Comparison of ENCODE assay signal across 21 cellular contexts in genomic region chr10:48694371-48695030, GRCh38. TPM values are rescaled to one million over a fixed set of nuclear protein-coding genes. Genes with fewer than 3 reads are reported as not detected.
DNase-seq lines count a peak whose midpoint lies in the region; ATAC-seq and TF ChIP-seq lines count a peak whose summit lies in the region.
"Had no signal": no experiment of that assay in that cellular context is flagged by ENCODE, and none has a peak within 500 bp of the region (broad histone marks: within the 10 kb centered on the region; RNA-seq: fewer than 3 reads in every experiment).

No MANE protein-coding gene starts in this region.

- DNase-seq in activated B cell treated with CpG ODN at 0.5 μM for 24 hours (no peak), memory B cell (ENCODE audit: low spot score in 2 of 2) (no peak), esophagus squamous epithelium (lab: John Stamatoyannopoulos, UW) (no peak), immature natural killer cell (no peak)
- no peak for DNase-seq in stimulated activated naive B cell treated with anti-CD40 and anti-IgM and Interleukin-4, amounts not matched to agents 10 μg/mL and 1 μg/mL and 100 μg/mL, for 72 hours
- DNase-seq in activated CD4-positive, CD25-positive, alpha-beta regulatory T cell treated with anti-CD3 and anti-CD28 coated beads, Interleukin-2, amount 50 U/mL, for 72 hours: no peak
- DNase-seq: C1 segment of cervical spinal cord, DMS79 treated with DMSO at 0.1 percent for 48 hours, H7, IMR-90, Kasumi-1, MM.1S, NCI-H1092, NCI-H1436 treated with DMSO at 0.1 percent for 48 hours, NCI-H2029, NCI-H345, NCI-H524 treated with DMSO at 0.1 percent for 48 hours, PC-9 had no signal

- POLR2A ChIA-PET in activated B cell treated with CpG ODN at 0.5 μM for 24 hours (lab: Charles Lee): interaction anchor here (0.7 to 3.3 kb wide), 5 partner anchors 10 to 27 kb away, joined by 3 to 13 read pairs (median 6); partner anchors contain the start of gene WDFY4

- peak overlapping the region in 2 of 4 donors; percentile 40 to 82 for H3K4me3 Mint-ChIP-seq in IgD-negative memory B cell
- peak overlapping the region; percentile 41 for H3K4me3 Mint-ChIP-seq in activated B cell treated with CpG ODN at 0.5 μM for 24 hours
- peak overlapping the region; percentile 21 for H3K4me3 Mint-ChIP-seq in memory B cell
- peak overlapping the region; percentile 26 to 60 for H3K4me3 Mint-ChIP-seq in stimulated activated naive B cell treated with anti-CD40 and anti-IgM and Interleukin-4, amounts not matched to agents 10 μg/mL and 1 μg/mL and 100 μg/mL, for 72 hours
- H3K4me3 Mint-ChIP-seq in immature natural killer cell: no peak overlapping the region

- no peaks in the 10 kb centered on the region for H3K9me3 Mint-ChIP-seq in IgD-negative memory B cell
- no peaks in the 10 kb centered on the region for H3K9me3 Mint-ChIP-seq in activated B cell treated with CpG ODN at 0.5 μM for 24 hours
- no peaks in the 10 kb centered on the region for H3K9me3 Mint-ChIP-seq in memory B cell
- no peaks in the 10 kb centered on the region for H3K9me3 Mint-ChIP-seq in stimulated activated naive B cell treated with anti-CD40 and anti-IgM and Interleukin-4, amounts not matched to agents 10 μg/mL and 1 μg/mL and 100 μg/mL, for 72 hours
- H3K9me3 Mint-ChIP-seq in immature natural killer cell: no peaks in the 10 kb centered on the region

- H3K27me3 Mint-ChIP-seq in IgD-negative memory B cell (no peaks in the 10 kb centered on the region), activated B cell treated with CpG ODN at 0.5 μM for 24 hours (no peaks in the 10 kb centered on the region), memory B cell (no peaks in the 10 kb centered on the region), immature natural killer cell (ENCODE audit: low read depth in 3 of 3) (peaks cover 0 to 3% (median 1%) of the 10 kb centered on the region in 3 donors)
- no peaks in the 10 kb centered on the region for H3K27me3 Mint-ChIP-seq in stimulated activated naive B cell treated with anti-CD40 and anti-IgM and Interleukin-4, amounts not matched to agents 10 μg/mL and 1 μg/mL and 100 μg/mL, for 72 hours

- CTCF ChIA-PET in activated B cell treated with CpG ODN at 0.5 μM for 24 hours (lab: Charles Lee): interaction anchor here (2.0 to 2.5 kb wide), 2 partner anchors 10 to 36 kb away, joined by 6 to 10 read pairs; partner anchors contain the start of gene WDFY4

- no peak overlapping the region for H3K27ac ChIP-seq in esophagus squamous epithelium
- H3K27ac ChIP-seq: HL-60, PC-9, RWPE1 had no signal

- H3K27ac Mint-ChIP-seq in IgD-negative memory B cell (peak overlapping the region; percentile 19 to 94 (median 88)), activated B cell treated with CpG ODN at 0.5 μM for 24 hours (peak overlapping the region; percentile 68), memory B cell (peak overlapping the region; percentile 93), immature natural killer cell (no peak overlapping the region)
- H3K27ac Mint-ChIP-seq in stimulated activated naive B cell treated with anti-CD40 and anti-IgM and Interleukin-4, amounts not matched to agents 10 μg/mL and 1 μg/mL and 100 μg/mL, for 72 hours: peak overlapping the region; percentile 85

- H3K36me3 Mint-ChIP-seq in IgD-negative memory B cell: peaks cover 11% of the 10 kb centered on the region
- H3K36me3 Mint-ChIP-seq in activated B cell treated with CpG ODN at 0.5 μM for 24 hours (ENCODE audit: low read depth): peaks cover 87% of the 10 kb centered on the region
- H3K36me3 Mint-ChIP-seq in memory B cell: peaks cover 37% of the 10 kb centered on the region
- H3K36me3 Mint-ChIP-seq in stimulated activated naive B cell treated with anti-CD40 and anti-IgM and Interleukin-4, amounts not matched to agents 10 μg/mL and 1 μg/mL and 100 μg/mL, for 72 hours: peaks cover 72 to 86% of the 10 kb centered on the region in 2 donors
- H3K36me3 Mint-ChIP-seq in immature natural killer cell: no peaks in the 10 kb centered on the region

- intact Hi-C loops in activated B cell treated with CpG ODN at 0.5 μM for 24 hours (cut with micrococcal nuclease) (no loop called here), esophagus squamous epithelium (cut with DNase I) (no loop called here)

- peaks cover 64 to 86% (median 80%) of the 10 kb centered on the region in 3 donors for H3K4me1 Mint-ChIP-seq in IgD-negative memory B cell
- peaks cover 99% of the 10 kb centered on the region for H3K4me1 Mint-ChIP-seq in activated B cell treated with CpG ODN at 0.5 μM for 24 hours
- peaks cover 74% of the 10 kb centered on the region for H3K4me1 Mint-ChIP-seq in memory B cell
- peaks cover 81 to 94% of the 10 kb centered on the region in 2 donors for H3K4me1 Mint-ChIP-seq in stimulated activated naive B cell treated with anti-CD40 and anti-IgM and Interleukin-4, amounts not matched to agents 10 μg/mL and 1 μg/mL and 100 μg/mL, for 72 hours
- no peaks in the 10 kb centered on the region for H3K4me1 Mint-ChIP-seq in immature natural killer cell

- no peak for ATAC-seq in activated B cell treated with CpG ODN at 0.5 μM for 24 hours (ENCODE audit: low read depth)
- no peak for ATAC-seq in memory B cell (ENCODE audit: low read depth)
- no peak for ATAC-seq in stimulated activated naive B cell treated with anti-CD40 and anti-IgM and Interleukin-4, amounts not matched to agents 10 μg/mL and 1 μg/mL and 100 μg/mL, for 72 hours (replicated peaks)

- no peaks in the 10 kb centered on the region for H3K36me3 ChIP-seq in esophagus squamous epithelium

- H3K4me1 ChIP-seq in esophagus squamous epithelium: peaks cover 0 to 12% (median 5%) of the 10 kb centered on the region in 3 donors

- H3K9me3 ChIP-seq in esophagus squamous epithelium: no peaks in the 10 kb centered on the region

- TF ChIP-seq POLR2A in esophagus squamous epithelium (IDR thresholded peaks at IDR 0.05): no peak

- TF ChIP-seq CTCF in activated B cell treated with CpG ODN at 0.5 μM for 24 hours (IDR thresholded peaks at IDR 0.05) (no peak), esophagus squamous epithelium (IDR thresholded peaks at IDR 0.05) (no peak)

- H3K27me3 ChIP-seq in esophagus squamous epithelium: peaks cover 0 to 18% (median 0%) of the 10 kb centered on the region in 4 donors

- H3K4me3 ChIP-seq in esophagus squamous epithelium: no peak overlapping the region
- H3K4me3 ChIP-seq: PC-9 had no signal

- WGBS in esophagus squamous epithelium, 2 donors: 87 to 96% methylated on average over 7 of the region's 7 CpGs

RNA-seq across cellular contexts. Expression of gene WDFY4, which starts 9.8 kb away (rescaled TPM):
- polyA plus RNA-seq in IgD-negative memory B cell (78.7 TPM), immature natural killer cell (1 to 10 TPM in 2 of 3 donors, not detected in 1; 1.0 to 2.2 TPM)
- total RNA-seq in activated B cell treated with CpG ODN at 0.5 μM for 24 hours (480 and 488 TPM in 2 replicates), esophagus squamous epithelium (1 to 10 TPM in 1 of 4 donors, under 1 TPM in 3; 0.61 to 3.8 (median 0.88) TPM)
- total RNA-seq: H7, IMR-90, PC-9 had no signal
- polyA plus RNA-seq: IMR-90 had no signal

Comparison
In these comparisons a context has a peak if more than half of its experiments do, and no peak if none do; other contexts are left out.
1. H3K27ac Mint-ChIP-seq: peak in IgD-negative memory B cell (3 of 3), activated B cell treated with CpG ODN at 0.5 μM for 24 hours (single experiment), memory B cell (single experiment) and stimulated activated naive B cell treated with anti-CD40 and anti-IgM and Interleukin-4, amounts not matched to agents 10 μg/mL and 1 μg/mL and 100 μg/mL, for 72 hours (single experiment); none in immature natural killer cell (0 of 6).
2. H3K4me3 Mint-ChIP-seq: peak in activated B cell treated with CpG ODN at 0.5 μM for 24 hours (single experiment), memory B cell (single experiment) and stimulated activated naive B cell treated with anti-CD40 and anti-IgM and Interleukin-4, amounts not matched to agents 10 μg/mL and 1 μg/mL and 100 μg/mL, for 72 hours (2 of 2); none in immature natural killer cell (0 of 5).
3. RNA of gene WDFY4, which starts 9.8 kb away (total RNA-seq): 480 to 488 TPM in activated B cell treated with CpG ODN at 0.5 μM for 24 hours; 0.61 to 3.8 TPM in esophagus squamous epithelium; every median in the first group is over 10 times any median in the second.